ENCODE assay signal across 2 cellular contexts in the genomic region with DNA sequence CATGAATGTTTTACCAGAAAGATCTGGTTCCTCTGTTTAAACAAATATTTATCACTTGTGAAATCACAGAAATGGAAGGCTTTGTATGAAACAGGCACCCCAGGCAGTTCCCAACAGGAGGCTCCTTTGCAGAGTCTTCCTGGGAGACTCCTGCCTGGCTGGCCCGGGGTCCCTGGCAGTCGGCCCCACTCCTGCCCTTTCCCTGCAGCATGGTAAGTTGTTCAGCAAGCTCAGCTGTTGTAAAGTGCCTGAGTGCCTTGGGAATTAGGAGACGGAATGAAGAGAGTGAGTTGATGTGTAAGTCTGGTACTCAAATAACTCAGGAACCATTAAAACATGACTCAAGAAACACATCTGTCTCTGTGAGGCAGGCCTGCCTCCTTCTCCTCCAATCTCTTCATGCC.
TF ChIP-seq lines count a peak whose summit lies in the region.

No MANE protein-coding gene starts in this region.

TF ChIP-seq in GM12878, 131 proteins besides CTCF, POLR2A, EP300 and RAD21 (continues in another document):
- TF ChIP-seq KDM1A (IDR thresholded peaks at IDR 0.05; ENCODE audit: borderline replicate concordance) (no peak), YBX1 (IDR thresholded peaks at IDR 0.05) (no peak), SP1 (IDR thresholded peaks at IDR 0.05; ENCODE audit: low read depth, low read length) (no peak), MYB (IDR thresholded peaks at IDR 0.05; ENCODE audit: borderline replicate concordance, low read depth, low read length) (no peak), NFIC (IDR thresholded peaks at IDR 0.05; ENCODE audit: low read depth, low read length) (no peak), ZNF384 (IDR thresholded peaks at IDR 0.05; ENCODE audit: borderline replicate concordance, low read depth, low read length) (no peak), TCF3 (IDR thresholded peaks at IDR 0.05; ENCODE audit: borderline replicate concordance, insufficient read depth, low read depth, low read length) (no peak), SPI1 (IDR thresholded peaks at IDR 0.05; ENCODE audit: borderline replicate concordance, insufficient read depth, low read depth, low read length) (no peak), BMI1 (IDR thresholded peaks at IDR 0.05; ENCODE audit: borderline replicate concordance) (no peak), YY1 (IDR thresholded peaks at IDR 0.05; ENCODE audit: low read depth, low read length) (no peak), ZNF622 (IDR thresholded peaks at IDR 0.05) (no peak), ASH2L (IDR thresholded peaks at IDR 0.05; ENCODE audit: borderline replicate concordance, low read depth) (no peak), SMAD5 (IDR thresholded peaks at IDR 0.05; ENCODE audit: low read depth) (no peak), RBBP5 (conservative IDR thresholded peaks at IDR 0.05) (no peak)
- TF ChIP-seq, protein P1, sequence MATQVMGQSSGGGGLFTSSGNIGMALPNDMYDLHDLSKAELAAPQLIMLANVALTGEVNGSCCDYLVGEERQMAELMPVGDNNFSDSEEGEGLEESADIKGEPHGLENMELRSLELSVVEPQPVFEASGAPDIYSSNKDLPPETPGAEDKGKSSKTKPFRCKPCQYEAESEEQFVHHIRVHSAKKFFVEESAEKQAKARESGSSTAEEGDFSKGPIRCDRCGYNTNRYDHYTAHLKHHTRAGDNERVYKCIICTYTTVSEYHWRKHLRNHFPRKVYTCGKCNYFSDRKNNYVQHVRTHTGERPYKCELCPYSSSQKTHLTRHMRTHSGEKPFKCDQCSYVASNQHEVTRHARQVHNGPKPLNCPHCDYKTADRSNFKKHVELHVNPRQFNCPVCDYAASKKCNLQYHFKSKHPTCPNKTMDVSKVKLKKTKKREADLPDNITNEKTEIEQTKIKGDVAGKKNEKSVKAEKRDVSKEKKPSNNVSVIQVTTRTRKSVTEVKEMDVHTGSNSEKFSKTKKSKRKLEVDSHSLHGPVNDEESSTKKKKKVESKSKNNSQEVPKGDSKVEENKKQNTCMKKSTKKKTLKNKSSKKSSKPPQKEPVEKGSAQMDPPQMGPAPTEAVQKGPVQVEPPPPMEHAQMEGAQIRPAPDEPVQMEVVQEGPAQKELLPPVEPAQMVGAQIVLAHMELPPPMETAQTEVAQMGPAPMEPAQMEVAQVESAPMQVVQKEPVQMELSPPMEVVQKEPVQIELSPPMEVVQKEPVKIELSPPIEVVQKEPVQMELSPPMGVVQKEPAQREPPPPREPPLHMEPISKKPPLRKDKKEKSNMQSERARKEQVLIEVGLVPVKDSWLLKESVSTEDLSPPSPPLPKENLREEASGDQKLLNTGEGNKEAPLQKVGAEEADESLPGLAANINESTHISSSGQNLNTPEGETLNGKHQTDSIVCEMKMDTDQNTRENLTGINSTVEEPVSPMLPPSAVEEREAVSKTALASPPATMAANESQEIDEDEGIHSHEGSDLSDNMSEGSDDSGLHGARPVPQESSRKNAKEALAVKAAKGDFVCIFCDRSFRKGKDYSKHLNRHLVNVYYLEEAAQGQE (IDR thresholded peaks at IDR 0.05; ENCODE audit: low read depth, low read length): no peak
- TF ChIP-seq, protein P2, sequence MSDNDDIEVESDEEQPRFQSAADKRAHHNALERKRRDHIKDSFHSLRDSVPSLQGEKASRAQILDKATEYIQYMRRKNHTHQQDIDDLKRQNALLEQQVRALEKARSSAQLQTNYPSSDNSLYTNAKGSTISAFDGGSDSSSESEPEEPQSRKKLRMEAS (IDR thresholded peaks at IDR 0.05; ENCODE audit: low read depth, low read length): no peak
- TF ChIP-seq, protein P3, sequence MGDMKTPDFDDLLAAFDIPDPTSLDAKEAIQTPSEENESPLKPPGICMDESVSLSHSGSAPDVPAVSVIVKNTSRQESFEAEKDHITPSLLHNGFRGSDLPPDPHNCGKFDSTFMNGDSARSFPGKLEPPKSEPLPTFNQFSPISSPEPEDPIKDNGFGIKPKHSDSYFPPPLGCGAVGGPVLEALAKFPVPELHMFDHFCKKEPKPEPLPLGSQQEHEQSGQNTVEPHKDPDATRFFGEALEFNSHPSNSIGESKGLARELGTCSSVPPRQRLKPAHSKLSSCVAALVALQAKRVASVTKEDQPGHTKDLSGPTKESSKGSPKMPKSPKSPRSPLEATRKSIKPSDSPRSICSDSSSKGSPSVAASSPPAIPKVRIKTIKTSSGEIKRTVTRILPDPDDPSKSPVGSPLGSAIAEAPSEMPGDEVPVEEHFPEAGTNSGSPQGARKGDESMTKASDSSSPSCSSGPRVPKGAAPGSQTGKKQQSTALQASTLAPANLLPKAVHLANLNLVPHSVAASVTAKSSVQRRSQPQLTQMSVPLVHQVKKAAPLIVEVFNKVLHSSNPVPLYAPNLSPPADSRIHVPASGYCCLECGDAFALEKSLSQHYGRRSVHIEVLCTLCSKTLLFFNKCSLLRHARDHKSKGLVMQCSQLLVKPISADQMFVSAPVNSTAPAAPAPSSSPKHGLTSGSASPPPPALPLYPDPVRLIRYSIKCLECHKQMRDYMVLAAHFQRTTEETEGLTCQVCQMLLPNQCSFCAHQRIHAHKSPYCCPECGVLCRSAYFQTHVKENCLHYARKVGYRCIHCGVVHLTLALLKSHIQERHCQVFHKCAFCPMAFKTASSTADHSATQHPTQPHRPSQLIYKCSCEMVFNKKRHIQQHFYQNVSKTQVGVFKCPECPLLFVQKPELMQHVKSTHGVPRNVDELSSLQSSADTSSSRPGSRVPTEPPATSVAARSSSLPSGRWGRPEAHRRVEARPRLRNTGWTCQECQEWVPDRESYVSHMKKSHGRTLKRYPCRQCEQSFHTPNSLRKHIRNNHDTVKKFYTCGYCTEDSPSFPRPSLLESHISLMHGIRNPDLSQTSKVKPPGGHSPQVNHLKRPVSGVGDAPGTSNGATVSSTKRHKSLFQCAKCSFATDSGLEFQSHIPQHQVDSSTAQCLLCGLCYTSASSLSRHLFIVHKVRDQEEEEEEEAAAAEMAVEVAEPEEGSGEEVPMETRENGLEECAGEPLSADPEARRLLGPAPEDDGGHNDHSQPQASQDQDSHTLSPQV (IDR thresholded peaks at IDR 0.05): no peak

TF ChIP-seq in HepG2, 621 proteins besides CTCF, POLR2A, EP300 and RAD21:
- TF ChIP-seq SOX6 (IDR thresholded peaks at IDR 0.05): no peak
- 0 out of 2 replicates have a peak, but pooled peaks have one; percentile 12 for TF ChIP-seq SOX6 (CRISPR knock-in tag; IDR thresholded peaks at IDR 0.05)
- no peak for TF ChIP-seq ARNTL (CRISPR knock-in tag; IDR thresholded peaks at IDR 0.05)
TF ChIP-seq in HepG2: peak in this region for 1.
